ENCODE assay signal across 8 cellular contexts in genomic region chr3:183265713-183266417, GRCh38. TPM values are rescaled to one million over a fixed set of nuclear protein-coding genes. Genes with fewer than 3 reads are reported as not detected.
DNase-seq lines count a peak whose midpoint lies in the region; ATAC-seq and TF ChIP-seq lines count a peak whose summit lies in the region.

No MANE protein-coding gene starts in this region.

- TF ChIP-seq CTCF in chondrocyte (IDR thresholded peaks at IDR 0.05) (no peak), mesothelial cell of epicardium (IDR thresholded peaks at IDR 0.05; ENCODE audit: unreplicated experiment) (no peak)

- no peak overlapping the region for H2BK120ac ChIP-seq in neuronal stem cell (ENCODE audit: low read depth, low read length)

- H3K27ac ChIP-seq in neuronal stem cell (replicated peaks; ENCODE audit: low read length) = peak overlapping the region; percentile 86

- no CpG with 5 or more reads among the region's 5 CpGs for WGBS in neuronal stem cell (ENCODE audit: extremely low coverage in 2 of 2, insufficient read length in 2 of 2, insufficient replicate concordance in 1 of 2), 2 donors

- H3K79me1 ChIP-seq in neuronal stem cell (ENCODE audit: low read depth, low read length) = no peaks in the 10 kb centered on the region

- no peak overlapping the region for H2BK15ac ChIP-seq in neuronal stem cell (ENCODE audit: low read length)

- H3K4me1 Mint-ChIP-seq in chondrocyte (ENCODE audit: low read depth) (peaks cover 15% of the 10 kb centered on the region), mesothelial cell of epicardium (peaks cover 20% of the 10 kb centered on the region)

- no peak overlapping the region for H3K4ac ChIP-seq in neuronal stem cell (ENCODE audit: low read length)

- H3K36me3 Mint-ChIP-seq in chondrocyte (ENCODE audit: low read depth) (peaks cover 5% of the 10 kb centered on the region), mesothelial cell of epicardium (peaks cover 5% of the 10 kb centered on the region)

- H2AK5ac ChIP-seq in neuronal stem cell (ENCODE audit: low read depth, low read length) = no peak overlapping the region

- H3K9me3 ChIP-seq in neuronal stem cell (replicated peaks in 1 of 2; ENCODE audit: control insufficient read depth in 2 of 2, insufficient read depth in 1 of 2, low read depth in 1 of 2, low read length in 2 of 2) = no peaks in the 10 kb centered on the region

- H3K9me3 Mint-ChIP-seq in chondrocyte (ENCODE audit: low read depth) = no peaks in the 10 kb centered on the region
- H3K9me3 Mint-ChIP-seq in mesothelial cell of epicardium = no peaks in the 10 kb centered on the region

- H2BK5ac ChIP-seq in neuronal stem cell (ENCODE audit: low read length) = no peak overlapping the region

- H4K91ac ChIP-seq in neuronal stem cell (ENCODE audit: low read depth, low read length, poor library complexity) = no peak overlapping the region

- H3K4me2 ChIP-seq in neuronal stem cell (ENCODE audit: insufficient read depth, low read length, poor library complexity, severe bottlenecking) = no peak overlapping the region

- ATAC-seq in HG02571 (IDR thresholded peaks at IDR 0.05; ENCODE audit: unreplicated experiment) = no peak

- no peaks in the 10 kb centered on the region for H3K27me3 Mint-ChIP-seq in chondrocyte (ENCODE audit: low read depth)
- no peaks in the 10 kb centered on the region for H3K27me3 Mint-ChIP-seq in mesothelial cell of epicardium (ENCODE audit: low read depth)

- H3K14ac ChIP-seq in neuronal stem cell (ENCODE audit: low read length) = no peak overlapping the region

- no peaks in the 10 kb centered on the region for H3K27me3 ChIP-seq in neuronal stem cell (ENCODE audit: control insufficient read depth in 3 of 3, insufficient read depth in 3 of 3, low read depth in 1 of 3, low read length in 3 of 3)

- H3K4me3 Mint-ChIP-seq in chondrocyte (ENCODE audit: unreplicated experiment) = no peak overlapping the region
- H3K4me3 Mint-ChIP-seq in mesothelial cell of epicardium = no peak overlapping the region

- peak overlapping the region in 1 of 2 donors; percentile 42 for H3K4me3 ChIP-seq in neuronal stem cell (ENCODE audit: low read length in 2 of 2)

- H4K8ac ChIP-seq in neuronal stem cell (ENCODE audit: low read depth, low read length) = no peak overlapping the region

- no peak overlapping the region for H3K18ac ChIP-seq in neuronal stem cell (ENCODE audit: low read length)

- H3K27ac Mint-ChIP-seq in chondrocyte (ENCODE audit: unreplicated experiment) (peak overlapping the region; percentile 8), mesothelial cell of epicardium (no peak overlapping the region)

- H3K9ac ChIP-seq in neuronal stem cell (ENCODE audit: low read depth, low read length, poor library complexity) = no peak overlapping the region

- H3K36me3 ChIP-seq in neuronal stem cell (replicated peaks in 1 of 2; ENCODE audit: control insufficient read depth in 2 of 2, insufficient read depth in 2 of 2, low read length in 2 of 2) = peaks cover 0 to 18% of the 10 kb centered on the region in 2 donors

- no peak overlapping the region for H3K23ac ChIP-seq in neuronal stem cell (ENCODE audit: low read depth, low read length, poor library complexity)

- DNase-seq in DMS 273 treated with DMSO at 0.1 percent for 48 hours (lab: John Stamatoyannopoulos, UW) (peak; percentile 31), NCI-H226 (peak; percentile 83), chondrocyte (ENCODE audit: low spot score) (no peak), neuronal stem cell (ENCODE audit: low spot score) (no peak), KG1 (lab: John Stamatoyannopoulos, UW) (no peak), mesothelial cell of epicardium (ENCODE audit: low spot score in 2 of 2, unreplicated experiment in 2 of 2) (no peak), GDM1 (lab: John Stamatoyannopoulos, UW) (no peak)

- peaks cover 14 to 24% of the 10 kb centered on the region in 2 donors for H3K4me1 ChIP-seq in neuronal stem cell (ENCODE audit: control insufficient read depth in 2 of 2, insufficient read depth in 1 of 2, low read depth in 1 of 2, low read length in 2 of 2)

- H2BK12ac ChIP-seq in neuronal stem cell (ENCODE audit: low read length) = no peak overlapping the region

- H2AFZ ChIP-seq in neuronal stem cell (ENCODE audit: low read length) = peak overlapping the region; percentile 63

RNA-seq across cellular contexts. Expression of gene B3GNT5, which starts 12.8 kb away (rescaled TPM):
- total RNA-seq in chondrocyte (12.3 to 21.2 TPM (median 19.9 TPM) in 3 replicates), mesothelial cell of epicardium (28.8 to 29.1 TPM (median 29.1 TPM) in 3 replicates)
- polyA plus RNA-seq in neuronal stem cell (2013, experiment 1 of 2) = 9.3 TPM
- polyA plus RNA-seq in neuronal stem cell (2013, experiment 2 of 2) = 10.1 TPM

Comparison
In these comparisons a context has a peak if more than half of its experiments do, and no peak if none do; other contexts are left out.
1. DNase-seq: peak in DMS 273 treated with DMSO at 0.1 percent for 48 hours (single experiment) and NCI-H226 (single experiment); none in chondrocyte (single experiment), neuronal stem cell (single experiment), KG1 (single experiment), mesothelial cell of epicardium (0 of 2) and GDM1 (single experiment).